26 cellular contexts compared by ENCODE assay signal in the genomic region with DNA sequence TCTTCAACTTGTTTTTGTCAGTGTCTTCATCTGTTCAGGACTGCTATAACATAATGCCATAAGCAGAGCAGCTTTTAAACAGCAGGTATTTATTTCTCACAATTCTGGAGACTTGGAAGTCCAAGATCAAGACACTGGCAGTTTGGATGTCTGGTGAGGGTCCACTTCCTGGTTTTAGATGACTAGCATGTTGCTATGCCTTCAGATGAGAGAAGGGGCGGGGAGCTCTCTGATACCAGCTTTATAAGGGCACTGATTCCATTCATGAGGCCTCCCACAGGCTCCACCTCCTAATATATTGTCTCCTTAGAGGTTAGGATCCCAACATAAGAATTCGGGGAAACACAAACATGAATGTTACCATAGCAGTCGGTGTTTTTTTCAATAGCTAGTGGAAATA. TPM values are rescaled to one million over a fixed set of nuclear protein-coding genes. Genes with fewer than 3 reads are reported as not detected.
"Had no signal": no experiment of that assay in that cellular context is flagged by ENCODE, and none has a peak within 500 bp of the region (broad histone marks: within the 10 kb centered on the region; RNA-seq: fewer than 3 reads in every experiment).

No MANE protein-coding gene starts in this region.

- H3K9me3 ChIP-seq: breast epithelium, heart left ventricle, ovary, right lobe of liver, thoracic aorta had no signal

- H3K27me3 ChIP-seq: breast epithelium, foreskin keratinocyte, heart left ventricle, ovary, right lobe of liver had no signal

- H3K27ac ChIP-seq: breast epithelium, foreskin keratinocyte, heart left ventricle, ovary, right lobe of liver, thoracic aorta had no signal

- H3K4me3 ChIP-seq: breast epithelium, heart left ventricle, ovary, right lobe of liver, thoracic aorta had no signal

- H3K4me1 ChIP-seq: breast epithelium, heart left ventricle, right lobe of liver had no signal

- DNase-seq: activated CD4-positive, alpha-beta T cell treated with anti-CD3 and anti-CD28 coated beads for 1 hour; activated CD4-positive, alpha-beta T cell treated with anti-CD3 and anti-CD28 coated beads, Interleukin-2, amount 50 U/mL, for 1 hour; activated CD8-positive, alpha-beta T cell treated with anti-CD3 and anti-CD28 coated beads for 36 hours; activated gamma-delta T cell treated with Interleukin-2 at 50 U/mL for 16 hours; activated naive CD4-positive, alpha-beta T cell treated with anti-CD3 and anti-CD28 coated beads, Interleukin-2, amount 50 U/mL, for 16 hours; activated naive CD8-positive, alpha-beta T cell treated with anti-CD3 and anti-CD28 coated beads, Interleukin-2, amount 50 U/mL, for 24 hours; activated T-cell treated with anti-CD3 and anti-CD28 coated beads, Interleukin-2, amount 50 U/mL, for 4 hours; central memory CD4-positive, alpha-beta T cell; endodermal cell; foreskin keratinocyte; heart left ventricle; islet precursor cell; mammary epithelial cell; naive B cell; nephron progenitor cell; ovary; right lobe of liver; stimulated activated CD4-positive, alpha-beta T cell treated with anti-CD3 and anti-CD28 coated beads, Interleukin-2, amount 100 ng/mL, for 48 hours; T-helper 17 cell; trophoblast cell had no signal

- H3K36me3 ChIP-seq: breast epithelium, heart left ventricle, ovary, right lobe of liver, thoracic aorta had no signal

- ATAC-seq: activated CD8-positive, alpha-beta T cell treated with anti-CD3 and anti-CD28 coated beads for 36 hours; activated naive CD8-positive, alpha-beta T cell treated with anti-CD3 and anti-CD28 coated beads, Interleukin-2, amount 50 U/mL, for 24 hours; activated T-cell treated with anti-CD3 and anti-CD28 coated beads, Interleukin-2, amount 50 U/mL, for 4 hours; activated T-helper 17 cell treated with anti-CD3 and anti-CD28 coated beads, Interleukin-2, amount 50 U/mL, for 72 hours; esophagus mucosa; foreskin keratinocyte; heart left ventricle; right lobe of liver; T-helper 17 cell had no signal

RNA-seq across cellular contexts. Expression of gene FAM83B, which starts 52.9 kb away (rescaled TPM):
- total RNA-seq: activated CD8-positive, alpha-beta T cell treated with anti-CD3 and anti-CD28 coated beads for 36 hours; activated T-helper 17 cell treated with anti-CD3 and anti-CD28 coated beads, Interleukin-2, amount 50 U/mL, for 72 hours; skeletal muscle tissue; subcutaneous adipose tissue; T-helper 17 cell; thoracic aorta had no signal
- polyA plus RNA-seq: ovary had no signal
